Comparison of ENCODE assay signal across 27 cellular contexts in the genomic region with DNA sequence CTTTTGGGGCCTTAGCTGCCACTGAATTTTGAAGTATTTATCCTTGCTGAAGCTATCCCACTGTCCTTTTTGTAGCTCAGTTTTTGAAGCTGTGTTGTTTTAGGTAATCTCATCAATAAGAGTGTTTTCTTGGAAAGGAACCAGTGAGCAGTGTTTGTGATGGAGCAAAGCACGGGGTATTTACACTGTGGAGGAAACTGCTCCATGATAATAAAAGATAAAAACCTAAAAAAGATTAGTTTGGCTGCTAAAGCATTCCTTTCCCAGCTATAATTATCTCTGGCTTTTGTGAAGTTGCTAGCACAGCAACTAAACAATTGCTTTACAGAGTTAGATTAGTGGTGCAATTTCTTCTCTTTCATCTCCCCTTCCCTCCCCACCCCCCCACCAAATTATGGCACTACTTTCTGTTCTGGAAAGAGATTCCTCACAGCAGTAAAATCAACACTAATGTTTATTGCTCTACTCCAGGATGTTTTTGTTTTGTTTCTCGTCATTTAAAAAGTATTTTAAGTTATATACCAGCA.
"Had no signal": no experiment of that assay in that cellular context is flagged by ENCODE, and none has a peak within 500 bp of the region (broad histone marks: within the 10 kb centered on the region; RNA-seq: fewer than 3 reads in every experiment).

No MANE protein-coding gene starts in this region.

- H3K4me3 ChIP-seq: ascending aorta, breast epithelium, cardiac muscle cell, colonic mucosa, gastrocnemius medialis, heart left ventricle had no signal

- H3K27me3 ChIP-seq: ascending aorta, breast epithelium, cardiac muscle cell, colonic mucosa, foreskin keratinocyte, gastrocnemius medialis, heart left ventricle had no signal

- H3K9me3 ChIP-seq: ascending aorta, breast epithelium, colonic mucosa, gastrocnemius medialis, heart left ventricle had no signal

- DNase-seq: activated CD4-positive, alpha-beta memory T cell treated with anti-CD3 and anti-CD28 coated beads for 36 hours; activated CD4-positive, alpha-beta T cell treated with anti-CD3 and anti-CD28 coated beads for 36 hours; activated CD4-positive, alpha-beta T cell treated with anti-CD3 and anti-CD28 coated beads, Interleukin-2, amount 10 ng/mL, durations not matched to agents 24 days and 14 days; activated CD4-positive, CD25-positive, alpha-beta regulatory T cell; activated CD4-positive, CD25-positive, alpha-beta regulatory T cell treated with anti-CD3 and anti-CD28 coated beads, Interleukin-2, amount 50 U/mL, for 72 hours; activated CD8-positive, alpha-beta memory T cell treated with anti-CD3 and anti-CD28 coated beads, Interleukin-2, amount 10 ng/mL, durations not matched to agents 7 days and 5 days; activated CD8-positive, alpha-beta memory T cell treated with anti-CD3 and anti-CD28 coated beads, Interleukin-2, amount 50 U/mL, for 4 hours; activated CD8-positive, alpha-beta T cell treated with anti-CD3 and anti-CD28 coated beads, Interleukin-2, amount 10 ng/mL, durations not matched to agents 7 days and 5 days; activated gamma-delta T cell; activated naive CD4-positive, alpha-beta T cell; activated naive CD4-positive, alpha-beta T cell treated with anti-CD3 and anti-CD28 coated beads, Interleukin-2, amount 50 U/mL, for 16 hours; activated T-cell treated with anti-CD3 and anti-CD28 coated beads, Interleukin-2, amount 50 U/mL, for 1 hour; activated T-cell treated with anti-CD3 and anti-CD28 coated beads, Interleukin-2, amount 50 U/mL, for 48 hours; central memory CD4-positive, alpha-beta T cell; cerebellar nuclear complex; colonic mucosa; effector CD8-positive, alpha-beta T cell; foreskin keratinocyte; gastrocnemius medialis; glutamatergic neuron; heart left ventricle; T-helper 2 cell had no signal

- FAIRE-seq: endometrium had no signal

- ATAC-seq: activated CD4-positive, alpha-beta T cell treated with anti-CD3 and anti-CD28 coated beads for 36 hours; activated CD8-positive, alpha-beta memory T cell treated with anti-CD3 and anti-CD28 coated beads, Interleukin-2, amount 10 ng/mL, durations not matched to agents 7 days and 5 days; activated CD8-positive, alpha-beta T cell treated with anti-CD3 and anti-CD28 coated beads, Interleukin-2, amount 10 ng/mL, durations not matched to agents 7 days and 5 days; esophagus mucosa; foreskin keratinocyte; gastrocnemius medialis had no signal

- H3K4me1 ChIP-seq: ascending aorta, breast epithelium, colonic mucosa, foreskin keratinocyte, gastrocnemius medialis had no signal

- H3K27ac ChIP-seq: ascending aorta, breast epithelium, cardiac muscle cell, colonic mucosa, foreskin keratinocyte, gastrocnemius medialis had no signal
